Comparison of ENCODE assay signal across 31 cellular contexts in the genomic region with DNA sequence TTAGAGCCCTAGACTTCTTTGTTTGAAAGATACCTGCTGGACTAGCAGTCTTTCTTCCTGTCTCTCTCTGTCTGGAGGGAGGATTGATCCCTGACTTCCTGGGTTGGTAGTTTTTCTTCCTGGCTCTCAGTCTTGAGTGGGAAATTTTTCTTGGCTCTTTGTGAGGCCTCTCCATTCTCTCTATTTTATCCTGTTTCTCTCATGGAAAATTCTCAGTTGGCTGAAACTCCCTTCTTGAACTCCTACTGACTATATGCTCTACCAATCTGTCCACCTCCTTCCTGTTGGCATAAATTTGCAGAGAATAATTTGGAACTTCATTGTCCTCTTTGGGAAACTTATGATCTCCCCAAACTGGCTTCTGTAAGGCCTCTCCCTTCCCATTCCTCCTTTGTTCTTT. TPM values are rescaled to one million over a fixed set of nuclear protein-coding genes. Genes with fewer than 3 reads are reported as not detected.
"Had no signal": no experiment of that assay in that cellular context is flagged by ENCODE, and none has a peak within 500 bp of the region (broad histone marks: within the 10 kb centered on the region; RNA-seq: fewer than 3 reads in every experiment).

No MANE protein-coding gene starts in this region.

- H3K9me3 Mint-ChIP-seq: activated B cell treated with CpG ODN at 0.5 μM for 24 hours; activated CD4-positive, alpha-beta memory T cell treated with anti-CD3 and anti-CD28 coated beads, Interleukin-2, amount 10 ng/mL, durations not matched to agents 7 days and 5 days; activated naive CD4-positive, alpha-beta T cell treated with anti-CD3 and anti-CD28 coated beads, Interleukin-2, amount 10 ng/mL, durations not matched to agents 7 days and 5 days; activated naive CD8-positive, alpha-beta T cell treated with anti-CD3 and anti-CD28 coated beads, Interleukin-2, amount 50 U/mL, for 24 hours had no signal

- H3K4me3 Mint-ChIP-seq: activated B cell treated with CpG ODN at 0.5 μM for 24 hours; activated CD4-positive, alpha-beta memory T cell treated with anti-CD3 and anti-CD28 coated beads, Interleukin-2, amount 10 ng/mL, durations not matched to agents 7 days and 5 days; activated CD8-positive, alpha-beta memory T cell treated with anti-CD3 and anti-CD28 coated beads, Interleukin-2, amount 10 ng/mL, durations not matched to agents 7 days and 5 days; activated naive CD4-positive, alpha-beta T cell treated with anti-CD3 and anti-CD28 coated beads, Interleukin-2, amount 10 ng/mL, durations not matched to agents 7 days and 5 days; activated naive CD8-positive, alpha-beta T cell; activated naive CD8-positive, alpha-beta T cell treated with anti-CD3 and anti-CD28 coated beads, Interleukin-2, amount 50 U/mL, for 24 hours had no signal

- H3K27me3 ChIP-seq: brain microvascular endothelial cell had no signal

- H3K36me3 Mint-ChIP-seq: activated CD8-positive, alpha-beta memory T cell treated with anti-CD3 and anti-CD28 coated beads, Interleukin-2, amount 10 ng/mL, durations not matched to agents 7 days and 5 days; activated naive CD4-positive, alpha-beta T cell treated with anti-CD3 and anti-CD28 coated beads, Interleukin-2, amount 10 ng/mL, durations not matched to agents 7 days and 5 days; activated naive CD8-positive, alpha-beta T cell had no signal

- DNase-seq: activated B cell treated with CpG ODN at 0.5 μM for 24 hours; activated CD4-positive, alpha-beta memory T cell treated with anti-CD3 and anti-CD28 coated beads, Interleukin-2, amount 10 ng/mL, durations not matched to agents 7 days and 5 days; activated CD4-positive, alpha-beta T cell treated with anti-CD3 and anti-CD28 coated beads for 48 hours; activated CD4-positive, CD25-positive, alpha-beta regulatory T cell treated with anti-CD3 and anti-CD28 coated beads, Interleukin-2, amount 50 U/mL, for 72 hours; activated CD8-positive, alpha-beta memory T cell treated with anti-CD3 and anti-CD28 coated beads for 24 hours; activated CD8-positive, alpha-beta memory T cell treated with anti-CD3 and anti-CD28 coated beads, Interleukin-2, amount 10 ng/mL, durations not matched to agents 7 days and 5 days; activated CD8-positive, alpha-beta memory T cell treated with anti-CD3 and anti-CD28 coated beads, Interleukin-2, amount 50 U/mL, for 48 hours; activated effector memory CD4-positive, alpha-beta T cell treated with Interleukin-2 at 50 U/mL for 16 hours; activated naive CD4-positive, alpha-beta T cell treated with anti-CD3 and anti-CD28 coated beads, Interleukin-2, amount 10 ng/mL, durations not matched to agents 7 days and 5 days; activated naive CD8-positive, alpha-beta T cell treated with anti-CD3 and anti-CD28 coated beads, Interleukin-2, amount 50 U/mL, for 24 hours; activated T-cell treated with anti-CD3 and anti-CD28 coated beads, Interleukin-2, amount 50 U/mL, for 48 hours; aorta; brain microvascular endothelial cell; NCI-H1105; NCI-H1417 treated with DMSO at 0.1 percent for 48 hours; NCI-H1694 treated with DMSO at 0.1 percent for 48 hours; NCI-H2029; NCI-H345; NCI-H526; NCI-H748 treated with DMSO at 0.1 percent for 48 hours; OCI-M1; Right ventricle myocardium superior; SW 1271; T-helper 1 cell; T-helper 2 cell; T-helper 9 cell had no signal

- H3K4me1 Mint-ChIP-seq: activated B cell treated with CpG ODN at 0.5 μM for 24 hours; activated CD4-positive, alpha-beta memory T cell treated with anti-CD3 and anti-CD28 coated beads, Interleukin-2, amount 10 ng/mL, durations not matched to agents 7 days and 5 days; activated CD8-positive, alpha-beta memory T cell treated with anti-CD3 and anti-CD28 coated beads, Interleukin-2, amount 10 ng/mL, durations not matched to agents 7 days and 5 days; activated naive CD4-positive, alpha-beta T cell treated with anti-CD3 and anti-CD28 coated beads, Interleukin-2, amount 10 ng/mL, durations not matched to agents 7 days and 5 days; activated naive CD8-positive, alpha-beta T cell treated with anti-CD3 and anti-CD28 coated beads, Interleukin-2, amount 50 U/mL, for 24 hours had no signal

- H3K36me3 ChIP-seq: brain microvascular endothelial cell had no signal

- H3K4me3 ChIP-seq: K562 had no signal

- H3K27ac Mint-ChIP-seq: activated B cell treated with CpG ODN at 0.5 μM for 24 hours; activated CD4-positive, alpha-beta memory T cell treated with anti-CD3 and anti-CD28 coated beads, Interleukin-2, amount 10 ng/mL, durations not matched to agents 7 days and 5 days; activated CD8-positive, alpha-beta memory T cell treated with anti-CD3 and anti-CD28 coated beads, Interleukin-2, amount 10 ng/mL, durations not matched to agents 7 days and 5 days; activated naive CD4-positive, alpha-beta T cell treated with anti-CD3 and anti-CD28 coated beads, Interleukin-2, amount 10 ng/mL, durations not matched to agents 7 days and 5 days; activated naive CD8-positive, alpha-beta T cell; activated naive CD8-positive, alpha-beta T cell treated with anti-CD3 and anti-CD28 coated beads, Interleukin-2, amount 50 U/mL, for 24 hours had no signal

- H3K27ac ChIP-seq: brain microvascular endothelial cell, VCaP had no signal

- H3K27me3 Mint-ChIP-seq: activated naive CD8-positive, alpha-beta T cell; activated naive CD8-positive, alpha-beta T cell treated with anti-CD3 and anti-CD28 coated beads, Interleukin-2, amount 50 U/mL, for 24 hours had no signal

- ATAC-seq: activated CD8-positive, alpha-beta memory T cell treated with anti-CD3 and anti-CD28 coated beads, Interleukin-2, amount 10 ng/mL, durations not matched to agents 7 days and 5 days; activated naive CD8-positive, alpha-beta T cell treated with anti-CD3 and anti-CD28 coated beads, Interleukin-2, amount 50 U/mL, for 24 hours; K562 had no signal

RNA-seq across cellular contexts. Expression of a gene that starts 24.1 kb away (rescaled TPM):
- total RNA-seq: activated B cell treated with CpG ODN at 0.5 μM for 24 hours; activated CD4-positive, alpha-beta memory T cell treated with anti-CD3 and anti-CD28 coated beads, Interleukin-2, amount 10 ng/mL, durations not matched to agents 7 days and 5 days; activated CD8-positive, alpha-beta memory T cell treated with anti-CD3 and anti-CD28 coated beads, Interleukin-2, amount 10 ng/mL, durations not matched to agents 7 days and 5 days; aorta; K562; MCF 10A; NCI-H460; Right ventricle myocardium superior had no signal
